Comparison of ENCODE assay signal across 18 cellular contexts in genomic region chr10:128059915-128060314, GRCh38.
A peak's percentile ranks its signal among the peaks of the same experiment; 100 is the strongest.
DNase-seq lines count a peak whose midpoint lies in the region; ATAC-seq, FAIRE-seq and TF ChIP-seq lines count a peak whose summit lies in the region.
"Had no signal": no experiment of that assay in that cellular context is flagged by ENCODE, and none has a peak within 500 bp of the region (broad histone marks: within the 10 kb centered on the region; RNA-seq: fewer than 3 reads in every experiment).

No MANE protein-coding gene starts in this region.

- no peak for DNase-seq in CD8-positive, alpha-beta memory T cell
- no peak for DNase-seq in activated naive CD8-positive, alpha-beta T cell treated with anti-CD3 and anti-CD28 coated beads, Interleukin-2, amount 10 ng/mL, durations not matched to agents 7 days and 5 days
- no peak for DNase-seq in naive thymus-derived CD4-positive, alpha-beta T cell
- DNase-seq in H54 (ENCODE audit: insufficient read length, low spot score) (no peak), NCI-H526 treated with DMSO at 0.1 percent for 48 hours (lab: John Stamatoyannopoulos, UW) (no peak), small intestine (no peak)
- DNase-seq: activated naive CD4-positive, alpha-beta T cell; AML-193; brain microvascular endothelial cell; DMS153; GM23248; NCI-H1694; WERI-Rb-1 had no signal

- CTCF ChIA-PET in CD8-positive, alpha-beta memory T cell (lab: Charles Lee), result interaction anchor here (1.4 to 6.0 kb wide), 4 partner anchors 11 to 91 kb away, joined by 3 to 53 read pairs (median 6); no protein-coding TSS in a partner anchor
- CTCF ChIA-PET in naive thymus-derived CD4-positive, alpha-beta T cell (lab: Charles Lee), result interaction anchor here (0.9 to 19.9 kb wide), 2 partner anchors 11 to 25 kb away, joined by 4 to 217 read pairs; no protein-coding TSS in a partner anchor

- peaks cover 92 to 97% (median 94%) of the 10 kb centered on the region in 10 experiments for H3K4me1 ChIP-seq in BLaER1 treated with 17β-estradiol and CSF1 and Interleukin-3, amounts not matched to agents 10 nM and 100 nM
- H3K4me1 ChIP-seq in CD8-positive, alpha-beta memory T cell (ENCODE audit: insufficient read depth, low read length), result peaks cover 47% of the 10 kb centered on the region
- H3K4me1 ChIP-seq in naive thymus-derived CD4-positive, alpha-beta T cell (ENCODE audit: control insufficient read depth in 2 of 2, insufficient read depth in 2 of 2, low read length in 2 of 2), result peaks cover 30 to 49% of the 10 kb centered on the region in 2 donors
- H3K4me1 ChIP-seq in small intestine (ENCODE audit: control insufficient read depth in 2 of 2, insufficient read depth in 1 of 2, low read depth in 1 of 2, low read length in 1 of 2), result peaks cover 0 to 4% of the 10 kb centered on the region in 2 donors

- H3K4me3 Mint-ChIP-seq in CD8-positive, alpha-beta memory T cell, result peak overlapping the region in 4 of 7 donors; percentile 3 to 54 (median 22)
- H3K4me3 Mint-ChIP-seq in activated naive CD8-positive, alpha-beta T cell treated with anti-CD3 and anti-CD28 coated beads, Interleukin-2, amount 10 ng/mL, durations not matched to agents 7 days and 5 days, result no peak overlapping the region
- peak overlapping the region in 2 of 10 donors; percentile 11 to 59 for H3K4me3 Mint-ChIP-seq in naive thymus-derived CD4-positive, alpha-beta T cell

- ATAC-seq in activated naive CD8-positive, alpha-beta T cell treated with anti-CD3 and anti-CD28 coated beads, Interleukin-2, amount 10 ng/mL, durations not matched to agents 7 days and 5 days (ENCODE audit: low read depth), result no peak
- no peak for ATAC-seq in naive thymus-derived CD4-positive, alpha-beta T cell
- no peak for ATAC-seq in HG03280 (IDR thresholded peaks at IDR 0.05; ENCODE audit: unreplicated experiment)
- ATAC-seq: esophagus mucosa had no signal

- peak overlapping the region; percentile 59 to 97 (median 84) for H3K27ac Mint-ChIP-seq in CD8-positive, alpha-beta memory T cell
- H3K27ac Mint-ChIP-seq in activated naive CD8-positive, alpha-beta T cell treated with anti-CD3 and anti-CD28 coated beads, Interleukin-2, amount 10 ng/mL, durations not matched to agents 7 days and 5 days, result peak overlapping the region; percentile 75
- H3K27ac Mint-ChIP-seq in naive thymus-derived CD4-positive, alpha-beta T cell, result peak overlapping the region in 8 of 9 donors; percentile 5 to 92 (median 31)

- peaks cover 75 to 90% (median 83%) of the 10 kb centered on the region in 3 donors for H3K4me1 Mint-ChIP-seq in CD8-positive, alpha-beta memory T cell
- peaks cover 62% of the 10 kb centered on the region for H3K4me1 Mint-ChIP-seq in activated naive CD8-positive, alpha-beta T cell treated with anti-CD3 and anti-CD28 coated beads, Interleukin-2, amount 10 ng/mL, durations not matched to agents 7 days and 5 days
- peaks cover 34 to 80% (median 57%) of the 10 kb centered on the region in 7 donors for H3K4me1 Mint-ChIP-seq in naive thymus-derived CD4-positive, alpha-beta T cell

- H3K4me3 ChIP-seq in BLaER1 treated with 17β-estradiol and CSF1 and Interleukin-3, amounts not matched to agents 10 nM and 100 nM, result peak overlapping the region in 6 of 10 experiments; percentile 10 to 68 (median 55); a peak in 9 of 20 replicates
- H3K4me3 ChIP-seq in CD8-positive, alpha-beta memory T cell (ENCODE audit: low read length), result no peak overlapping the region
- H3K4me3 ChIP-seq in naive thymus-derived CD4-positive, alpha-beta T cell (ENCODE audit: low read length), result no peak overlapping the region
- H3K4me3 ChIP-seq in small intestine (ENCODE audit: low read depth in 1 of 2, low read length in 2 of 2), result no peak overlapping the region
- H3K4me3 ChIP-seq: GM23248, tibial artery had no signal

- peak overlapping the region; percentile 74 to 99 (median 96) for H3K4me2 ChIP-seq in BLaER1 treated with 17β-estradiol and CSF1 and Interleukin-3, amounts not matched to agents 10 nM and 100 nM

- H3K36me3 ChIP-seq in BLaER1 treated with 17β-estradiol and CSF1 and Interleukin-3, amounts not matched to agents 10 nM and 100 nM, result peaks cover 72 to 83% (median 75%) of the 10 kb centered on the region in 11 experiments
- peaks cover 20% of the 10 kb centered on the region for H3K36me3 ChIP-seq in CD8-positive, alpha-beta memory T cell (ENCODE audit: insufficient read depth, low read length)
- peaks cover 1 to 48% (median 6%) of the 10 kb centered on the region in 3 experiments for H3K36me3 ChIP-seq in naive thymus-derived CD4-positive, alpha-beta T cell (ENCODE audit: control insufficient read depth in 2 of 3, insufficient read depth in 3 of 3, low read length in 3 of 3)
- H3K36me3 ChIP-seq in small intestine (ENCODE audit: control insufficient read depth in 2 of 2, insufficient read depth in 2 of 2, low read length in 2 of 2), result peaks cover 0 to 9% of the 10 kb centered on the region in 2 donors
- H3K36me3 ChIP-seq: WERI-Rb-1 had no signal

- no peaks in the 10 kb centered on the region for H3K27me3 Mint-ChIP-seq in CD8-positive, alpha-beta memory T cell
- no peaks in the 10 kb centered on the region for H3K27me3 Mint-ChIP-seq in activated naive CD8-positive, alpha-beta T cell treated with anti-CD3 and anti-CD28 coated beads, Interleukin-2, amount 10 ng/mL, durations not matched to agents 7 days and 5 days
- no peaks in the 10 kb centered on the region for H3K27me3 Mint-ChIP-seq in naive thymus-derived CD4-positive, alpha-beta T cell

- POLR2A ChIA-PET in CD8-positive, alpha-beta memory T cell (lab: Charles Lee), result interaction anchor here (0.7 kb wide), 1 partner anchor 11 kb away, joined by 3 read pairs; no protein-coding TSS in a partner anchor
- POLR2A ChIA-PET in activated naive CD8-positive, alpha-beta T cell treated with anti-CD3 and anti-CD28 coated beads, Interleukin-2, amount 10 ng/mL, durations not matched to agents 7 days and 5 days (lab: Charles Lee), result interaction anchor here (2.5 kb wide), 1 partner anchor 12 kb away, joined by 26 read pairs; no protein-coding TSS in a partner anchor
- POLR2A ChIA-PET in naive thymus-derived CD4-positive, alpha-beta T cell (lab: Charles Lee), result interaction anchor here (1.7 kb wide), 1 partner anchor 12 kb away, joined by 10 read pairs; no protein-coding TSS in a partner anchor

- peak overlapping the region; percentile 98 to 100 (median 99) for H3K27ac ChIP-seq in BLaER1 treated with 17β-estradiol and CSF1 and Interleukin-3, amounts not matched to agents 10 nM and 100 nM
- no peak overlapping the region for H3K27ac ChIP-seq in CD8-positive, alpha-beta memory T cell (ENCODE audit: low read depth, low read length)
- H3K27ac ChIP-seq in naive thymus-derived CD4-positive, alpha-beta T cell (ENCODE audit: low read depth, low read length), result no peak overlapping the region
- peak overlapping the region in 1 of 2 donors; percentile 3 for H3K27ac ChIP-seq in small intestine (ENCODE audit: low read depth in 1 of 2, low read length in 1 of 2)
- H3K27ac ChIP-seq: brain microvascular endothelial cell, GM23248, WERI-Rb-1 had no signal

- H3K9ac ChIP-seq in BLaER1 treated with 17β-estradiol and CSF1 and Interleukin-3, amounts not matched to agents 10 nM and 100 nM, result peak overlapping the region; percentile 92 to 98 (median 96)
- H3K9ac ChIP-seq: GM23248 had no signal

- intact Hi-C loops in naive thymus-derived CD4-positive, alpha-beta T cell (cut with micrococcal nuclease), result loop anchor here (5.0 to 10.0 kb wide), 3 partner anchors 67 to 1405 kb away; partner anchors contain the start of genes MKI67 (in 2 of the 2) and MGMT (in 1 of the 2)

- 65 to 96% (median 92%) methylated on average over 2 of the region's 2 CpGs for WGBS in small intestine, 3 donors

- H4K20me1 ChIP-seq in BLaER1 treated with 17β-estradiol and CSF1 and Interleukin-3, amounts not matched to agents 10 nM and 100 nM, result peaks cover 18 to 47% (median 37%) of the 10 kb centered on the region in 11 experiments

- H3K27me3 ChIP-seq in BLaER1 treated with 17β-estradiol and CSF1 and Interleukin-3, amounts not matched to agents 10 nM and 100 nM, result no peaks in the 10 kb centered on the region; a peak in 1 of 22 replicates
- H3K27me3 ChIP-seq in CD8-positive, alpha-beta memory T cell (ENCODE audit: insufficient read depth, low read length, poor library complexity, severe bottlenecking), result no peaks in the 10 kb centered on the region
- H3K27me3 ChIP-seq in naive thymus-derived CD4-positive, alpha-beta T cell (ENCODE audit: control insufficient read depth in 2 of 2, insufficient read depth in 2 of 2, low read length in 2 of 2), result no peaks in the 10 kb centered on the region
- H3K27me3 ChIP-seq in small intestine (ENCODE audit: control insufficient read depth in 2 of 2, insufficient read depth in 2 of 2, low read length in 2 of 2), result no peaks in the 10 kb centered on the region
- H3K27me3 ChIP-seq: brain microvascular endothelial cell, dorsolateral prefrontal cortex, tibial artery had no signal

- FAIRE-seq in H54 (lab: Jason Lieb, UNC) (no peak), small intestine (lab: Jason Lieb, UNC) (no peak)

- H3K36me3 Mint-ChIP-seq in CD8-positive, alpha-beta memory T cell, result peaks cover 3 to 61% (median 22%) of the 10 kb centered on the region in 3 donors
- H3K36me3 Mint-ChIP-seq in activated naive CD8-positive, alpha-beta T cell treated with anti-CD3 and anti-CD28 coated beads, Interleukin-2, amount 10 ng/mL, durations not matched to agents 7 days and 5 days, result peaks cover 42% of the 10 kb centered on the region
- H3K36me3 Mint-ChIP-seq in naive thymus-derived CD4-positive, alpha-beta T cell, result peaks cover 10 to 28% (median 18%) of the 10 kb centered on the region in 5 donors

- no peaks in the 10 kb centered on the region for H3K9me3 ChIP-seq in BLaER1 treated with 17β-estradiol and CSF1 and Interleukin-3, amounts not matched to agents 10 nM and 100 nM (replicated peaks in 1 of 11)
- H3K9me3 ChIP-seq in CD8-positive, alpha-beta memory T cell (ENCODE audit: low read length), result no peaks in the 10 kb centered on the region
- H3K9me3 ChIP-seq in naive thymus-derived CD4-positive, alpha-beta T cell (ENCODE audit: control insufficient read depth in 2 of 3, low read length in 3 of 3), result no peaks in the 10 kb centered on the region
- no peaks in the 10 kb centered on the region for H3K9me3 ChIP-seq in small intestine (ENCODE audit: control insufficient read depth, low read depth)
- H3K9me3 ChIP-seq: tibial artery had no signal

- H3K9me3 Mint-ChIP-seq in CD8-positive, alpha-beta memory T cell, result no peaks in the 10 kb centered on the region
- no peaks in the 10 kb centered on the region for H3K9me3 Mint-ChIP-seq in activated naive CD8-positive, alpha-beta T cell treated with anti-CD3 and anti-CD28 coated beads, Interleukin-2, amount 10 ng/mL, durations not matched to agents 7 days and 5 days
- H3K9me3 Mint-ChIP-seq in naive thymus-derived CD4-positive, alpha-beta T cell, result no peaks in the 10 kb centered on the region

- TF ChIP-seq POLR2A in H54 (IDR thresholded peaks at IDR 0.05; ENCODE audit: low read depth, low read length), result no peak

Comparison
In these comparisons a context has a peak if more than half of its experiments do, and no peak if none do; other contexts are left out.
1. H3K27ac ChIP-seq: peak in BLaER1 treated with 17β-estradiol and CSF1 and Interleukin-3, amounts not matched to agents 10 nM and 100 nM (11 of 11); none in CD8-positive, alpha-beta memory T cell (single experiment) and naive thymus-derived CD4-positive, alpha-beta T cell (single experiment).
2. H3K4me3 ChIP-seq: peak in BLaER1 treated with 17β-estradiol and CSF1 and Interleukin-3, amounts not matched to agents 10 nM and 100 nM (6 of 10); none in CD8-positive, alpha-beta memory T cell (single experiment), naive thymus-derived CD4-positive, alpha-beta T cell (single experiment) and small intestine (0 of 2).
3. H3K27ac Mint-ChIP-seq: peak in every context shown above with its lines; median percentile 84 in CD8-positive, alpha-beta memory T cell; 75 in activated naive CD8-positive, alpha-beta T cell treated with anti-CD3 and anti-CD28 coated beads, Interleukin-2, amount 10 ng/mL, durations not matched to agents 7 days and 5 days; 31 in naive thymus-derived CD4-positive, alpha-beta T cell.